ENCODE assay signal across 24 cellular contexts in genomic region chr5:112396430-112396829, GRCh38.
"Had no signal": no experiment of that assay in that cellular context is flagged by ENCODE, and none has a peak within 500 bp of the region (broad histone marks: within the 10 kb centered on the region; RNA-seq: fewer than 3 reads in every experiment).

No MANE protein-coding gene starts in this region.

- ATAC-seq: effector memory CD8-positive, alpha-beta T cell; esophagus mucosa; gastrocnemius medialis; heart right ventricle; left cardiac atrium; lower lobe of right lung; mucosa of descending colon had no signal

- DNase-seq: effector CD8-positive, alpha-beta T cell; effector memory CD8-positive, alpha-beta T cell; endodermal cell; erythroblast; esophagus squamous epithelium; foreskin fibroblast; foreskin melanocyte; gastrocnemius medialis; glutamatergic neuron; head of caudate nucleus; heart right ventricle; hippocampal formation; left cardiac atrium; left ventricle myocardium inferior; lower lobe of right lung; mesenchymal stem cell; mucosa of descending colon had no signal

- H3K4me3 ChIP-seq: coronary artery, esophagus squamous epithelium, gastrocnemius medialis, heart right ventricle, left ventricle myocardium inferior, lower lobe of right lung, mucosa of descending colon had no signal

- H3K4me1 ChIP-seq: esophagus squamous epithelium, gastrocnemius medialis, lower lobe of right lung had no signal

- H3K36me3 ChIP-seq: gastrocnemius medialis, lower lobe of right lung had no signal

- H3K9me3 ChIP-seq: esophagus squamous epithelium, gastrocnemius medialis, heart right ventricle, left ventricle myocardium inferior, lower lobe of right lung, mucosa of descending colon had no signal

- FAIRE-seq: colon, endometrium, islet of Langerhans, keratinocyte had no signal

- H3K27ac ChIP-seq: coronary artery, epithelial cell of prostate, esophagus squamous epithelium, gastrocnemius medialis, heart right ventricle, left ventricle myocardium inferior, lower lobe of right lung had no signal

- H3K27me3 ChIP-seq: esophagus squamous epithelium, gastrocnemius medialis, heart right ventricle had no signal
